In genomic region chr1:52424238-52424637, GRCh38 we compare ENCODE assay signal across 9 cellular contexts. TPM values are rescaled to one million over a fixed set of nuclear protein-coding genes. Genes with fewer than 3 reads are reported as not detected.
DNase-seq lines count a peak whose midpoint lies in the region; ATAC-seq and TF ChIP-seq lines count a peak whose summit lies in the region.
"Had no signal": no experiment of that assay in that cellular context is flagged by ENCODE, and none has a peak within 500 bp of the region (broad histone marks: within the 10 kb centered on the region; RNA-seq: fewer than 3 reads in every experiment).

No MANE protein-coding gene starts in this region.

- POLR2A ChIA-PET in SK-N-SH (lab: Yijun Ruan, JAX): no interaction called here
- POLR2A ChIA-PET in activated naive CD8-positive, alpha-beta T cell treated with anti-CD3 and anti-CD28 coated beads, Interleukin-2, amount 10 ng/mL, durations not matched to agents 7 days and 5 days (lab: Charles Lee): interaction anchor here (1.0 to 2.9 kb wide), 6 partner anchors 9 to 368 kb away, joined by 3 to 29 read pairs (median 4); partner anchors contain the start of genes BTF3L4, CC2D1B, ORC1 and PRPF38A

- H3K9me3 ChIP-seq in SK-N-SH: no peaks in the 10 kb centered on the region
- H3K9me3 ChIP-seq in smooth muscle cell (replicated peaks; ENCODE audit: low read depth): no peaks in the 10 kb centered on the region

- H3K4me1 Mint-ChIP-seq in activated naive CD8-positive, alpha-beta T cell treated with anti-CD3 and anti-CD28 coated beads, Interleukin-2, amount 10 ng/mL, durations not matched to agents 7 days and 5 days: peaks cover 35% of the 10 kb centered on the region

- H3K9me3 Mint-ChIP-seq in activated naive CD8-positive, alpha-beta T cell treated with anti-CD3 and anti-CD28 coated beads, Interleukin-2, amount 10 ng/mL, durations not matched to agents 7 days and 5 days: no peaks in the 10 kb centered on the region

- H4K20me1 ChIP-seq in SK-N-SH (ENCODE audit: insufficient read depth) (no peaks in the 10 kb centered on the region), smooth muscle cell (ENCODE audit: low read depth) (peaks cover 12% of the 10 kb centered on the region)

- CTCF ChIA-PET in SK-N-SH (lab: Yijun Ruan, JAX): interaction anchor here (0.7 to 1.0 kb wide), 3 partner anchors 22 to 262 kb away, joined by 3 read pairs; no protein-coding TSS in a partner anchor

- H2AFZ ChIP-seq in SK-N-SH (ENCODE audit: low read depth): no peak overlapping the region
- no peak overlapping the region for H2AFZ ChIP-seq in smooth muscle cell (ENCODE audit: low read depth)

- ATAC-seq in activated naive CD8-positive, alpha-beta T cell treated with anti-CD3 and anti-CD28 coated beads, Interleukin-2, amount 10 ng/mL, durations not matched to agents 7 days and 5 days (ENCODE audit: low read depth): peak; percentile 90
- no peak for ATAC-seq in GM18519 (IDR thresholded peaks at IDR 0.05; ENCODE audit: low FRiP score, unreplicated experiment)

- H3K4me2 ChIP-seq in SK-N-SH: peak overlapping the region; percentile 7; the same call in 1 of the 2 replicates
- H3K4me2 ChIP-seq in smooth muscle cell: peak overlapping the region; percentile 64

- H3K27me3 Mint-ChIP-seq in activated naive CD8-positive, alpha-beta T cell treated with anti-CD3 and anti-CD28 coated beads, Interleukin-2, amount 10 ng/mL, durations not matched to agents 7 days and 5 days: no peaks in the 10 kb centered on the region

- TF ChIP-seq CTCF in SK-N-SH (IDR thresholded peaks at IDR 0.05) (no peak), smooth muscle cell (IDR thresholded peaks at IDR 0.05; ENCODE audit: borderline replicate concordance, insufficient read depth, poor library complexity, severe bottlenecking) (no peak)

- H3K27me3 ChIP-seq in SK-N-SH (ENCODE audit: insufficient read depth) (no peaks in the 10 kb centered on the region), smooth muscle cell (ENCODE audit: low read depth) (no peaks in the 10 kb centered on the region)

- H3K27ac ChIP-seq in SK-N-SH (ENCODE audit: low read depth in 2 of 2, low read length in 1 of 2): no peak overlapping the region
- peak overlapping the region; percentile 48 for H3K27ac ChIP-seq in smooth muscle cell (ENCODE audit: low read depth)

- H3K4me3 Mint-ChIP-seq in activated naive CD8-positive, alpha-beta T cell treated with anti-CD3 and anti-CD28 coated beads, Interleukin-2, amount 10 ng/mL, durations not matched to agents 7 days and 5 days: peak overlapping the region; percentile 28

- peak overlapping the region; percentile 78 for H3K27ac Mint-ChIP-seq in activated naive CD8-positive, alpha-beta T cell treated with anti-CD3 and anti-CD28 coated beads, Interleukin-2, amount 10 ng/mL, durations not matched to agents 7 days and 5 days

- TF ChIP-seq EP300 in SK-N-SH (IDR thresholded peaks at IDR 0.05; ENCODE audit: borderline replicate concordance in 1 of 2, low read depth in 1 of 2, low read length in 1 of 2): no peak

- no peak overlapping the region for H3K4me3 ChIP-seq in SK-N-SH (ENCODE audit: low read depth in 2 of 2, low read length in 1 of 2)
- H3K4me3 ChIP-seq in smooth muscle cell: no peak overlapping the region

- peaks cover 38 to 53% of the 10 kb centered on the region in 2 experiments for H3K36me3 ChIP-seq in SK-N-SH (replicated peaks in 1 of 2; ENCODE audit: control insufficient read depth in 1 of 2, insufficient read depth in 2 of 2, low read length in 1 of 2)
- no peaks in the 10 kb centered on the region for H3K36me3 ChIP-seq in smooth muscle cell (ENCODE audit: low read depth)

- H3K4me1 ChIP-seq in SK-N-SH (ENCODE audit: control insufficient read depth in 1 of 2, insufficient read depth in 2 of 2, low read depth in 1 of 2, low read length in 1 of 2) (peaks cover 0 to 8% of the 10 kb centered on the region in 2 experiments; a peak in 2 of 4 replicates), smooth muscle cell (ENCODE audit: low read depth) (peaks cover 28% of the 10 kb centered on the region)

- H3K9me2 ChIP-seq in SK-N-SH: no peaks in the 10 kb centered on the region

- peak; percentile 6 for DNase-seq in activated effector memory CD4-positive, alpha-beta T cell treated with Interleukin-2 at 50 U/mL for 16 hours
- no peak for DNase-seq in activated effector memory CD4-positive, alpha-beta T cell treated with anti-CD3 and anti-CD28 coated beads, Interleukin-2, amount 50 U/mL, for 16 hours
- DNase-seq in SK-N-SH: no peak
- no peak for DNase-seq in activated naive CD8-positive, alpha-beta T cell treated with anti-CD3 and anti-CD28 coated beads, Interleukin-2, amount 10 ng/mL, durations not matched to agents 7 days and 5 days
- no peak for DNase-seq in smooth muscle cell (lab: John Stamatoyannopoulos, UW; ENCODE audit: unreplicated experiment)
- DNase-seq in D341Med (ENCODE audit: low spot score): no peak
- no peak for DNase-seq in NCI-H1694 (lab: John Stamatoyannopoulos, UW)
- DNase-seq: NCI-H526 treated with DMSO at 0.1 percent for 48 hours had no signal

- H3K36me3 Mint-ChIP-seq in activated naive CD8-positive, alpha-beta T cell treated with anti-CD3 and anti-CD28 coated beads, Interleukin-2, amount 10 ng/mL, durations not matched to agents 7 days and 5 days: peaks cover 37% of the 10 kb centered on the region

- no peak for TF ChIP-seq RAD21 in SK-N-SH (IDR thresholded peaks at IDR 0.05; ENCODE audit: low read length)

- H3K9ac ChIP-seq in SK-N-SH: no peak overlapping the region
- H3K9ac ChIP-seq in smooth muscle cell (ENCODE audit: low read depth): no peak overlapping the region

- H3F3A ChIP-seq in SK-N-SH (replicated peaks; ENCODE audit: insufficient read depth) (peaks cover 17% of the 10 kb centered on the region), smooth muscle cell (ENCODE audit: low read depth) (peaks cover 25% of the 10 kb centered on the region)

- no peaks in the 10 kb centered on the region for H3K79me2 ChIP-seq in SK-N-SH (ENCODE audit: insufficient read depth)
- peaks cover 4% of the 10 kb centered on the region for H3K79me2 ChIP-seq in smooth muscle cell (ENCODE audit: low read depth)

TF ChIP-seq in SK-N-SH, 30 proteins besides CTCF, POLR2A, EP300 and RAD21:
- TF ChIP-seq SIN3A (IDR thresholded peaks at IDR 0.05; ENCODE audit: borderline replicate concordance, low read depth, low read length): no peak
- no peak for TF ChIP-seq RCOR1 (IDR thresholded peaks at IDR 0.05; ENCODE audit: low read length)
- TF ChIP-seq TEAD4 (IDR thresholded peaks at IDR 0.05; ENCODE audit: borderline replicate concordance, insufficient read depth): no peak
- no peak for TF ChIP-seq TCF12 (IDR thresholded peaks at IDR 0.05)
- TF ChIP-seq GATA2 (CRISPR knock-in tag; IDR thresholded peaks at IDR 0.05): no peak
- no peak for TF ChIP-seq RFX5 (IDR thresholded peaks at IDR 0.05; ENCODE audit: low read length)
- no peak for TF ChIP-seq FOXJ3 (CRISPR knock-in tag; IDR thresholded peaks at IDR 0.05)
- no peak for TF ChIP-seq REST (IDR thresholded peaks at IDR 0.05; ENCODE audit: low read depth, low read length)

RNA-seq across cellular contexts. Expression of gene PRPF38A, which starts 19.8 kb away (rescaled TPM):
- polyA plus RNA-seq in SK-N-SH (2012; rRNA removed): 20.4 and 24.3 TPM in 2 replicates
- polyA plus RNA-seq in SK-N-SH (2012; cell fraction: cytosol; rRNA removed): 13.8 and 16.8 TPM in 2 replicates
- 45.4 and 52.8 TPM in 2 replicates for polyA plus RNA-seq in SK-N-SH (2012; cell fraction: nucleus; rRNA removed)
- total RNA-seq in activated naive CD8-positive, alpha-beta T cell treated with anti-CD3 and anti-CD28 coated beads, Interleukin-2, amount 10 ng/mL, durations not matched to agents 7 days and 5 days: 10 to 100 TPM; 87.1 to 92.1 TPM
- 23.2 and 24.8 TPM in 2 replicates for total RNA-seq in smooth muscle cell
- 28.0 and 31.6 TPM in 2 replicates for polyA plus RNA-seq in smooth muscle cell

RNA-seq across cellular contexts. Expression of gene ORC1, which starts 20.0 kb away (rescaled TPM):
- polyA plus RNA-seq in SK-N-SH (2012; rRNA removed) (4.9 and 5.2 TPM in 2 replicates), smooth muscle cell (1.9 and 2.5 TPM in 2 replicates)
- 3.8 and 5.1 TPM in 2 replicates for polyA plus RNA-seq in SK-N-SH (2012; cell fraction: cytosol; rRNA removed)
- 3.9 and 4.9 TPM in 2 replicates for polyA plus RNA-seq in SK-N-SH (2012; cell fraction: nucleus; rRNA removed)
- total RNA-seq in activated naive CD8-positive, alpha-beta T cell treated with anti-CD3 and anti-CD28 coated beads, Interleukin-2, amount 10 ng/mL, durations not matched to agents 7 days and 5 days: 10 to 100 TPM; 25.6 to 25.7 TPM
- total RNA-seq in smooth muscle cell: 1.9 and 3.5 TPM in 2 replicates

RNA-seq across cellular contexts. Expression of gene CC2D1B, which starts 58.2 kb away (rescaled TPM):
- 16.6 and 18.7 TPM in 2 replicates for polyA plus RNA-seq in SK-N-SH (2012; rRNA removed)
- 9.5 and 11.7 TPM in 2 replicates for polyA plus RNA-seq in SK-N-SH (2012; cell fraction: cytosol; rRNA removed)
- 50.3 and 56.0 TPM in 2 replicates for polyA plus RNA-seq in SK-N-SH (2012; cell fraction: nucleus; rRNA removed)
- total RNA-seq in activated naive CD8-positive, alpha-beta T cell treated with anti-CD3 and anti-CD28 coated beads, Interleukin-2, amount 10 ng/mL, durations not matched to agents 7 days and 5 days: 10 to 100 TPM; 69.3 to 75.6 TPM
- total RNA-seq in smooth muscle cell: 9.7 and 12.5 TPM in 2 replicates
- 7.9 and 9.1 TPM in 2 replicates for polyA plus RNA-seq in smooth muscle cell
